ENCODE assay signal across 20 cellular contexts in genomic region chr19:49332691-49333425, GRCh38. TPM values are rescaled to one million over a fixed set of nuclear protein-coding genes. Genes with fewer than 3 reads are reported as not detected.
A peak's percentile ranks its signal among the peaks of the same experiment; 100 is the strongest.
DNase-seq lines count a peak whose midpoint lies in the region; ATAC-seq and TF ChIP-seq lines count a peak whose summit lies in the region.
"Not testable (repeated sequence)": the region's sequence is repeated elsewhere in the genome, so short reads cannot be mapped to it uniquely, and the experiment has no call there.
"Had no signal": no experiment of that assay in that cellular context is flagged by ENCODE, and none has a peak within 500 bp of the region (broad histone marks: within the 10 kb centered on the region; RNA-seq: fewer than 3 reads in every experiment).

No MANE protein-coding gene starts in this region.

- H4K20me1 ChIP-seq in BLaER1 treated with 17β-estradiol and CSF1 and Interleukin-3, amounts not matched to agents 10 nM and 100 nM = peaks cover 0 to 22% (median 0%) of the 10 kb centered on the region in 11 experiments; a peak in 6 of 22 replicates
- not testable (repeated sequence) for H4K20me1 ChIP-seq in Karpas-422 (ENCODE audit: insufficient read depth, low read depth, low read length)

- H3K4me1 ChIP-seq in BLaER1 treated with 17β-estradiol and CSF1 and Interleukin-3, amounts not matched to agents 10 nM and 100 nM = peaks cover 53 to 78% (median 73%) of the 10 kb centered on the region in 10 experiments
- peaks cover 96% of the 10 kb centered on the region for H3K4me1 ChIP-seq in Karpas-422 (ENCODE audit: low read length)
- H3K4me1 ChIP-seq in endodermal cell (ENCODE audit: control insufficient read depth, insufficient read depth, low read length) = not testable (repeated sequence)

- DNase-seq in Karpas-422 (peak; percentile 50), endodermal cell (peak; percentile 13)
- DNase-seq in activated B cell treated with CpG ODN at 0.5 μM for 24 hours; activated T-cell treated with anti-CD3 and anti-CD28 coated beads, Interleukin-2, amount 50 U/mL, for 4 hours; activated naive CD8-positive, alpha-beta T cell treated with anti-CD3 and anti-CD28 coated beads for 36 hours; naive thymus-derived CD8-positive, alpha-beta T cell: not testable (repeated sequence)

- H3K27ac Mint-ChIP-seq in activated B cell treated with CpG ODN at 0.5 μM for 24 hours = peak overlapping the region; percentile 100
- peak overlapping the region; percentile 89 for H3K27ac Mint-ChIP-seq in activated naive CD8-positive, alpha-beta T cell treated with anti-CD3 and anti-CD28 coated beads for 36 hours
- H3K27ac Mint-ChIP-seq in endodermal cell = not testable (repeated sequence)
- peak overlapping the region; percentile 94 to 100 (median 98) for H3K27ac Mint-ChIP-seq in naive thymus-derived CD8-positive, alpha-beta T cell
- peak overlapping the region; percentile 95 for H3K27ac Mint-ChIP-seq in stimulated activated memory B cell treated with anti-CD40 and anti-IgM and Interleukin-4, amounts not matched to agents 10 μg/mL and 1 μg/mL and 100 μg/mL, for 72 hours

- peak overlapping the region in 5 of 11 experiments; percentile 43 to 60 (median 49); a peak in 6 of 22 replicates for H3K9ac ChIP-seq in BLaER1 treated with 17β-estradiol and CSF1 and Interleukin-3, amounts not matched to agents 10 nM and 100 nM
- peak overlapping the region; percentile 93 for H3K9ac ChIP-seq in Karpas-422 (ENCODE audit: low read length)
- not testable (repeated sequence) for H3K9ac ChIP-seq in endodermal cell (ENCODE audit: extremely low read depth, low read length, poor library complexity, severe bottlenecking)

- TF ChIP-seq CTCF in activated B cell treated with CpG ODN at 0.5 μM for 24 hours (IDR thresholded peaks at IDR 0.05); endodermal cell (conservative IDR thresholded peaks at IDR 0.05): not testable (repeated sequence)

- CTCF ChIA-PET in activated B cell treated with CpG ODN at 0.5 μM for 24 hours (lab: Charles Lee) = interaction anchor here (1.0 to 2.0 kb wide), 2 partner anchors 59 to 112 kb away, joined by 3 to 6 read pairs; no protein-coding TSS in a partner anchor

- peaks cover 94% of the 10 kb centered on the region for H3K4me1 Mint-ChIP-seq in activated B cell treated with CpG ODN at 0.5 μM for 24 hours
- H3K4me1 Mint-ChIP-seq in activated T-cell treated with anti-CD3 and anti-CD28 coated beads, Interleukin-2, amount 50 U/mL, for 4 hours (ENCODE audit: low read depth) = peaks cover 79% of the 10 kb centered on the region
- H3K4me1 Mint-ChIP-seq in activated naive CD8-positive, alpha-beta T cell treated with anti-CD3 and anti-CD28 coated beads for 36 hours = peaks cover 54% of the 10 kb centered on the region
- not testable (repeated sequence) for H3K4me1 Mint-ChIP-seq in endodermal cell
- H3K4me1 Mint-ChIP-seq in naive thymus-derived CD8-positive, alpha-beta T cell = peaks cover 32 to 91% (median 80%) of the 10 kb centered on the region in 4 donors
- peaks cover 89% of the 10 kb centered on the region for H3K4me1 Mint-ChIP-seq in stimulated activated memory B cell treated with anti-CD40 and anti-IgM and Interleukin-4, amounts not matched to agents 10 μg/mL and 1 μg/mL and 100 μg/mL, for 72 hours

- not testable (repeated sequence) for H3K9me2 ChIP-seq in Karpas-422 (replicated peaks; ENCODE audit: insufficient read depth, low read length)

- peak overlapping the region; percentile 100 for H3K4me3 Mint-ChIP-seq in activated B cell treated with CpG ODN at 0.5 μM for 24 hours
- peak overlapping the region; percentile 80 for H3K4me3 Mint-ChIP-seq in activated T-cell treated with anti-CD3 and anti-CD28 coated beads, Interleukin-2, amount 50 U/mL, for 4 hours
- peak overlapping the region; percentile 71 for H3K4me3 Mint-ChIP-seq in activated naive CD8-positive, alpha-beta T cell treated with anti-CD3 and anti-CD28 coated beads for 36 hours
- H3K4me3 Mint-ChIP-seq in endodermal cell = not testable (repeated sequence)
- H3K4me3 Mint-ChIP-seq in naive thymus-derived CD8-positive, alpha-beta T cell = peak overlapping the region in 9 of 10 donors; percentile 82 to 99 (median 88)
- peak overlapping the region; percentile 77 for H3K4me3 Mint-ChIP-seq in stimulated activated memory B cell treated with anti-CD40 and anti-IgM and Interleukin-4, amounts not matched to agents 10 μg/mL and 1 μg/mL and 100 μg/mL, for 72 hours

- peaks cover 74% of the 10 kb centered on the region for H3K36me3 Mint-ChIP-seq in activated B cell treated with CpG ODN at 0.5 μM for 24 hours (ENCODE audit: low read depth)
- peaks cover 14% of the 10 kb centered on the region for H3K36me3 Mint-ChIP-seq in activated T-cell treated with anti-CD3 and anti-CD28 coated beads, Interleukin-2, amount 50 U/mL, for 4 hours (ENCODE audit: insufficient read depth)
- peaks cover 17% of the 10 kb centered on the region for H3K36me3 Mint-ChIP-seq in activated naive CD8-positive, alpha-beta T cell treated with anti-CD3 and anti-CD28 coated beads for 36 hours
- H3K36me3 Mint-ChIP-seq in endodermal cell (ENCODE audit: low read depth) = peaks cover 34% of the 10 kb centered on the region
- peaks cover 5 to 30% (median 12%) of the 10 kb centered on the region in 3 donors for H3K36me3 Mint-ChIP-seq in naive thymus-derived CD8-positive, alpha-beta T cell
- H3K36me3 Mint-ChIP-seq in stimulated activated memory B cell treated with anti-CD40 and anti-IgM and Interleukin-4, amounts not matched to agents 10 μg/mL and 1 μg/mL and 100 μg/mL, for 72 hours = peaks cover 41% of the 10 kb centered on the region

- not testable (repeated sequence) for H3K27me3 Mint-ChIP-seq in activated B cell treated with CpG ODN at 0.5 μM for 24 hours; activated T-cell treated with anti-CD3 and anti-CD28 coated beads, Interleukin-2, amount 50 U/mL, for 4 hours (ENCODE audit: low read depth); activated naive CD8-positive, alpha-beta T cell treated with anti-CD3 and anti-CD28 coated beads for 36 hours; endodermal cell (ENCODE audit: insufficient read depth); naive thymus-derived CD8-positive, alpha-beta T cell; stimulated activated memory B cell treated with anti-CD40 and anti-IgM and Interleukin-4, amounts not matched to agents 10 μg/mL and 1 μg/mL and 100 μg/mL, for 72 hours

- H3K9me3 ChIP-seq in BLaER1 treated with 17β-estradiol and CSF1 and Interleukin-3, amounts not matched to agents 10 nM and 100 nM (replicated peaks in 1 of 11); Karpas-422 (ENCODE audit: low read length); endodermal cell (ENCODE audit: control insufficient read depth, low read length): not testable (repeated sequence)

- H3K4me3 ChIP-seq in BLaER1 treated with 17β-estradiol and CSF1 and Interleukin-3, amounts not matched to agents 10 nM and 100 nM = peak overlapping the region in 1 of 10 experiments; percentile 3; a peak in 1 of 20 replicates
- peak overlapping the region; percentile 57 for H3K4me3 ChIP-seq in Karpas-422 (ENCODE audit: low read length)
- not testable (repeated sequence) for H3K4me3 ChIP-seq in endodermal cell (ENCODE audit: low read length)

- not testable (repeated sequence) for H3K9me3 Mint-ChIP-seq in activated B cell treated with CpG ODN at 0.5 μM for 24 hours; activated T-cell treated with anti-CD3 and anti-CD28 coated beads, Interleukin-2, amount 50 U/mL, for 4 hours; activated naive CD8-positive, alpha-beta T cell treated with anti-CD3 and anti-CD28 coated beads for 36 hours; endodermal cell; naive thymus-derived CD8-positive, alpha-beta T cell; stimulated activated memory B cell treated with anti-CD40 and anti-IgM and Interleukin-4, amounts not matched to agents 10 μg/mL and 1 μg/mL and 100 μg/mL, for 72 hours

- 93 to 94% methylated on average over 12 of the region's 13 CpGs for WGBS in endodermal cell (ENCODE audit: insufficient coverage in 1 of 2, insufficient read length in 1 of 2), 2 experiments

- H3K27me3 ChIP-seq in BLaER1 treated with 17β-estradiol and CSF1 and Interleukin-3, amounts not matched to agents 10 nM and 100 nM = peaks cover 0 to 13% (median 0%) of the 10 kb centered on the region in 11 experiments; a peak in 6 of 22 replicates
- H3K27me3 ChIP-seq in Karpas-422 (ENCODE audit: low read length); endodermal cell (ENCODE audit: control insufficient read depth, insufficient read depth, low read length, poor library complexity, severe bottlenecking): not testable (repeated sequence)

- H2AFZ ChIP-seq in Karpas-422 (ENCODE audit: low read length) = not testable (repeated sequence)

- POLR2A ChIA-PET in activated B cell treated with CpG ODN at 0.5 μM for 24 hours (lab: Charles Lee) = interaction anchor here (0.5 to 19.9 kb wide), 23 partner anchors 5 to 163 kb away, joined by 3 to 757 read pairs (median 9); partner anchors contain the start of genes CD37, DKKL1, KASH5 and PIH1D1
- POLR2A ChIA-PET in naive thymus-derived CD8-positive, alpha-beta T cell (lab: Charles Lee) = interaction anchor here (0.6 to 2.0 kb wide), 4 partner anchors 12 to 238 kb away, joined by 3 to 6 read pairs (median 4); no protein-coding TSS in a partner anchor

- H3K79me2 ChIP-seq in Karpas-422 (ENCODE audit: low read length) = peaks cover 36% of the 10 kb centered on the region

- peak overlapping the region; percentile 83 to 95 (median 92) for H3K4me2 ChIP-seq in BLaER1 treated with 17β-estradiol and CSF1 and Interleukin-3, amounts not matched to agents 10 nM and 100 nM
- H3K4me2 ChIP-seq in Karpas-422 (ENCODE audit: low read depth, low read length, poor library complexity, severe bottlenecking) = peak overlapping the region; percentile 98

- not testable (repeated sequence) for ATAC-seq in activated B cell treated with CpG ODN at 0.5 μM for 24 hours (ENCODE audit: low read depth); activated T-cell treated with anti-CD3 and anti-CD28 coated beads, Interleukin-2, amount 50 U/mL, for 4 hours; naive thymus-derived CD8-positive, alpha-beta T cell; stimulated activated memory B cell treated with anti-CD40 and anti-IgM and Interleukin-4, amounts not matched to agents 10 μg/mL and 1 μg/mL and 100 μg/mL, for 72 hours

- peak overlapping the region in 8 of 11 experiments; percentile 24 to 77 (median 61); a peak in 11 of 22 replicates for H3K27ac ChIP-seq in BLaER1 treated with 17β-estradiol and CSF1 and Interleukin-3, amounts not matched to agents 10 nM and 100 nM
- H3K27ac ChIP-seq in Karpas-422 (ENCODE audit: low read length) = peak overlapping the region; percentile 96
- H3K27ac ChIP-seq in endodermal cell (ENCODE audit: low read depth, low read length) = not testable (repeated sequence)

- H3K36me3 ChIP-seq in BLaER1 treated with 17β-estradiol and CSF1 and Interleukin-3, amounts not matched to agents 10 nM and 100 nM; endodermal cell (ENCODE audit: control insufficient read depth, insufficient read depth, low read length): not testable (repeated sequence)
- H3K36me3 ChIP-seq in Karpas-422 (ENCODE audit: insufficient read depth, low read length) = peaks cover 41% of the 10 kb centered on the region

- intact Hi-C loops in activated B cell treated with CpG ODN at 0.5 μM for 24 hours (cut with micrococcal nuclease) = loop anchor here (5.0 to 10.0 kb wide), 3 partner anchors 119 to 1012 kb away; partner anchors contain the start of genes ALDH16A1, IL4I1 and PIH1D1

RNA-seq across cellular contexts. Expression of gene CD37, which starts 2.3 kb away (rescaled TPM):
- total RNA-seq in Karpas-422 (2014; rRNA removed; shearing (Covaris generic); ENCODE audit: low replicate concordance) = 975 and 1,210 TPM in 2 replicates
- total RNA-seq in activated B cell treated with CpG ODN at 0.5 μM for 24 hours (1,587 and 1,688 TPM in 2 replicates), endodermal cell (not detected)
- total RNA-seq in activated T-cell treated with anti-CD3 and anti-CD28 coated beads, Interleukin-2, amount 50 U/mL, for 4 hours = 100 to 1,000 TPM in 2 of 3 donors, 10 to 100 TPM in 1; 99.6 to 116 (median 106) TPM
- total RNA-seq in activated naive CD8-positive, alpha-beta T cell treated with anti-CD3 and anti-CD28 coated beads for 36 hours = 100 to 1,000 TPM; 110 to 114 TPM
- polyA plus RNA-seq in endodermal cell (2013, experiment 1 of 2) = not detected
- polyA plus RNA-seq in endodermal cell (2013, experiment 2 of 2) = not detected
- total RNA-seq in naive thymus-derived CD8-positive, alpha-beta T cell = 100 to 1,000 TPM; 328 to 337 TPM
- 100 to 1,000 TPM; 148 to 192 (median 177) TPM for polyA plus RNA-seq in naive thymus-derived CD8-positive, alpha-beta T cell
- total RNA-seq: A172, cardiac muscle cell, foreskin keratinocyte, GM23338, mesothelial cell of epicardium, renal cortical epithelial cell, SK-MEL-5 had no signal
- polyA plus RNA-seq: foreskin keratinocyte, keratinocyte had no signal

RNA-seq across cellular contexts. Expression of gene SLC6A16, which starts 7.9 kb away (rescaled TPM):
- 16.9 and 42.6 TPM in 2 replicates for total RNA-seq in Karpas-422 (2014; rRNA removed; shearing (Covaris generic); ENCODE audit: low replicate concordance)
- total RNA-seq in activated B cell treated with CpG ODN at 0.5 μM for 24 hours = 14.8 and 19.3 TPM in 2 replicates
- total RNA-seq in activated T-cell treated with anti-CD3 and anti-CD28 coated beads, Interleukin-2, amount 50 U/mL, for 4 hours = under 1 TPM; 0.20 to 0.92 (median 0.29) TPM
- 1 to 10 TPM in 1 of 2 experiments, under 1 TPM in 1; 0.86 to 1.4 TPM for total RNA-seq in activated naive CD8-positive, alpha-beta T cell treated with anti-CD3 and anti-CD28 coated beads for 36 hours
- total RNA-seq in endodermal cell = 1 to 10 TPM; 3.3 to 3.4 TPM
- polyA plus RNA-seq in endodermal cell (2013, experiment 1 of 2) = 6.1 TPM
- 4.9 TPM for polyA plus RNA-seq in endodermal cell (2013, experiment 2 of 2)
- total RNA-seq in naive thymus-derived CD8-positive, alpha-beta T cell = 1 to 10 TPM; 6.0 to 6.9 TPM
- polyA plus RNA-seq in naive thymus-derived CD8-positive, alpha-beta T cell = 1 to 10 TPM in 2 of 3 donors, under 1 TPM in 1; 0.97 to 1.5 (median 1.4) TPM
- total RNA-seq: A172, foreskin keratinocyte, skeletal muscle tissue had no signal
- polyA plus RNA-seq: keratinocyte had no signal

RNA-seq across cellular contexts. Expression of gene TEAD2, which starts 29.4 kb away (rescaled TPM):
- 2.9 and 5.5 TPM in 2 replicates for total RNA-seq in Karpas-422 (2014; rRNA removed; shearing (Covaris generic); ENCODE audit: low replicate concordance)
- 5.3 TPM in 2 replicates for total RNA-seq in activated B cell treated with CpG ODN at 0.5 μM for 24 hours
- under 1 TPM in 2 of 3 donors, not detected in 1; 0.16 to 0.33 TPM for total RNA-seq in activated T-cell treated with anti-CD3 and anti-CD28 coated beads, Interleukin-2, amount 50 U/mL, for 4 hours
- not detected for total RNA-seq in activated naive CD8-positive, alpha-beta T cell treated with anti-CD3 and anti-CD28 coated beads for 36 hours
- total RNA-seq in endodermal cell = 100 to 1,000 TPM; 142 to 166 TPM
- polyA plus RNA-seq in endodermal cell (2013, experiment 1 of 2) = 147 TPM
- 145 TPM for polyA plus RNA-seq in endodermal cell (2013, experiment 2 of 2)
- total RNA-seq in naive thymus-derived CD8-positive, alpha-beta T cell = under 1 TPM; 0.21 to 0.49 TPM
- polyA plus RNA-seq in naive thymus-derived CD8-positive, alpha-beta T cell = under 1 TPM in 1 of 3 donors, not detected in 2; 0.07 TPM

RNA-seq across cellular contexts. Expression of gene DKKL1, which starts 30.8 kb away (rescaled TPM):
- total RNA-seq in Karpas-422 (2014; rRNA removed; shearing (Covaris generic); ENCODE audit: low replicate concordance) = 1.2 TPM in 1 of 2 replicates, not detected in the other
- total RNA-seq in activated B cell treated with CpG ODN at 0.5 μM for 24 hours (0.71 and 0.76 TPM in 2 replicates), endodermal cell (1 to 10 TPM; 1.8 to 2.1 TPM)
- total RNA-seq in activated T-cell treated with anti-CD3 and anti-CD28 coated beads, Interleukin-2, amount 50 U/mL, for 4 hours = not detected
- not detected for total RNA-seq in activated naive CD8-positive, alpha-beta T cell treated with anti-CD3 and anti-CD28 coated beads for 36 hours
- 6.5 TPM for polyA plus RNA-seq in endodermal cell (2013, experiment 1 of 2)
- polyA plus RNA-seq in endodermal cell (2013, experiment 2 of 2) = 3.4 TPM
- total RNA-seq in naive thymus-derived CD8-positive, alpha-beta T cell = not detected
- polyA plus RNA-seq in naive thymus-derived CD8-positive, alpha-beta T cell = not detected
- total RNA-seq: ascending aorta, esophagus squamous epithelium, left ventricle myocardium superior had no signal
- polyA plus RNA-seq: keratinocyte had no signal

RNA-seq across cellular contexts. Expression of gene KASH5, which starts 55.2 kb away (rescaled TPM):
- 0.52 and 0.65 TPM in 2 replicates for total RNA-seq in Karpas-422 (2014; rRNA removed; shearing (Covaris generic); ENCODE audit: low replicate concordance)
- total RNA-seq in activated B cell treated with CpG ODN at 0.5 μM for 24 hours (0.62 and 0.66 TPM in 2 replicates), endodermal cell (under 1 TPM in 1 of 2 donors, not detected in 1; 0.13 TPM)
- under 1 TPM; 0.24 to 0.48 (median 0.27) TPM for total RNA-seq in activated T-cell treated with anti-CD3 and anti-CD28 coated beads, Interleukin-2, amount 50 U/mL, for 4 hours
- total RNA-seq in activated naive CD8-positive, alpha-beta T cell treated with anti-CD3 and anti-CD28 coated beads for 36 hours = 1 to 10 TPM in 1 of 2 experiments, under 1 TPM in 1; 0.45 to 1.1 TPM
- polyA plus RNA-seq in endodermal cell (2013, experiment 1 of 2) = not detected
- not detected for polyA plus RNA-seq in endodermal cell (2013, experiment 2 of 2)
- under 1 TPM in 1 of 2 experiments, not detected in 1; 0.36 TPM for total RNA-seq in naive thymus-derived CD8-positive, alpha-beta T cell
- polyA plus RNA-seq in naive thymus-derived CD8-positive, alpha-beta T cell = under 1 TPM in 1 of 3 donors, not detected in 2; 0.22 TPM
- total RNA-seq: A172, ascending aorta, esophagus squamous epithelium, foreskin keratinocyte, GM23338, left ventricle myocardium superior, mesothelial cell of epicardium, renal cortical epithelial cell, SK-MEL-5, skeletal muscle tissue had no signal
- polyA plus RNA-seq: cardiac muscle cell, foreskin keratinocyte, keratinocyte had no signal

Comparison
In these comparisons a context has a peak if more than half of its experiments do, and no peak if none do; other contexts are left out.
1. RNA of gene CD37, which starts 2.3 kb away (total RNA-seq): 1,587 to 1,688 TPM in activated B cell treated with CpG ODN at 0.5 μM for 24 hours, 975 to 1,210 TPM in Karpas-422, 328 to 337 TPM in naive thymus-derived CD8-positive, alpha-beta T cell, 110 to 114 TPM in activated naive CD8-positive, alpha-beta T cell treated with anti-CD3 and anti-CD28 coated beads for 36 hours and 99.6 to 116 TPM in activated T-cell treated with anti-CD3 and anti-CD28 coated beads, Interleukin-2, amount 50 U/mL, for 4 hours; not detected in endodermal cell; every median in the first group is over 100 times any median in the second.
2. RNA of gene TEAD2, which starts 29.4 kb away (total RNA-seq): 142 to 166 TPM in endodermal cell; 2.9 to 5.5 TPM in Karpas-422, 5.3 TPM in activated B cell treated with CpG ODN at 0.5 μM for 24 hours, 0.21 to 0.49 TPM in naive thymus-derived CD8-positive, alpha-beta T cell, 0.16 to 0.33 TPM in activated T-cell treated with anti-CD3 and anti-CD28 coated beads, Interleukin-2, amount 50 U/mL, for 4 hours and not detected in activated naive CD8-positive, alpha-beta T cell treated with anti-CD3 and anti-CD28 coated beads for 36 hours; every median in the first group is over 10 times any median in the second.